ENCODE assay signal across 6 cellular contexts in the genomic region with DNA sequence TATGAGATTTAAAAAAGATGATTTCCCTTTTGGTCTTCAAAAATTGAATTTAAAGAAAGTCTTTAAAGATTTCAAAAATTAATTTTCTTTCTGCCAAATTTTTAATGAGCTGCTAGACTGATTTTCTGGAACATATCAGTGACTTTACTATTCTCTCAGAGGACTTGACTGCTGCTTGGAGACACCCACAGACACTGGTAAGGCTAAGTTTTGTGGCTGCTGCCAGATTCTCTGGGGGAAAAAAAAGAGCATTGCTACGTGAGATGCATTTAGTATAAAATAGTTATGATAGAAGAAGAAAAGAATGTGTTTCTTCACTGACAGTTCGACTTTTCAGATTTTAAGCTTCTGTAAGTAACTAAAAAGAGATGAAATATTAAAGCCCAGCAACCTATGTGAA.
"Had no signal": no experiment of that assay in that cellular context is flagged by ENCODE, and none has a peak within 500 bp of the region (broad histone marks: within the 10 kb centered on the region; RNA-seq: fewer than 3 reads in every experiment).

No MANE protein-coding gene starts in this region.

- DNase-seq: GM23248, GOT3, H7, H9, HCEC 1CT, HFFc6 had no signal
